Comparison of ENCODE assay signal across 9 cellular contexts in genomic region chr12:108635201-108635996, GRCh38. TPM values are rescaled to one million over a fixed set of nuclear protein-coding genes. Genes with fewer than 3 reads are reported as not detected.
A peak's percentile ranks its signal among the peaks of the same experiment; 100 is the strongest.
DNase-seq lines count a peak whose midpoint lies in the region; ATAC-seq, FAIRE-seq and TF ChIP-seq lines count a peak whose summit lies in the region.
"Had no signal": no experiment of that assay in that cellular context is flagged by ENCODE, and none has a peak within 500 bp of the region (broad histone marks: within the 10 kb centered on the region; RNA-seq: fewer than 3 reads in every experiment).

No MANE protein-coding gene starts in this region.

- H2BK5ac ChIP-seq in H1 (ENCODE audit: low read depth, low read length): peak overlapping the region; percentile 29; the same call in 1 of the 2 replicates

- peak overlapping the region; percentile 92 for H2BK20ac ChIP-seq in H1 (ENCODE audit: low read length)

- TF ChIP-seq POLR2A in Raji (IDR thresholded peaks at IDR 0.05; ENCODE audit: insufficient read depth, low read depth, low read length) (peak; percentile 74), H1 (IDR thresholded peaks at IDR 0.05; ENCODE audit: control extremely low read depth in 1 of 2, low read depth in 2 of 2, low read length in 2 of 2) (no peak)

- H3K18ac ChIP-seq in H1 (ENCODE audit: extremely low read depth, low read length): peak overlapping the region; percentile 93

- CTCF ChIA-PET in H1 (lab: Charles Lee; ENCODE audit: partially characterized antibody): interaction anchor here (0.6 to 10.0 kb wide), 8 partner anchors 12 to 573 kb away, joined by 3 to 90 read pairs (median 3); no protein-coding TSS in a partner anchor

- peak; percentile 79 for DNase-seq in GDM1 (lab: John Stamatoyannopoulos, UW)
- DNase-seq in GM19240 (ENCODE audit: insufficient read length, low spot score): peak; percentile 66
- no peak for DNase-seq in H1 (ENCODE audit: low read depth in 1 of 2, low spot score in 2 of 2)
- DNase-seq in aorta: peak; percentile 42 to 57
- no peak for DNase-seq in NCI-H2196 (lab: John Stamatoyannopoulos, UW; ENCODE audit: unreplicated experiment)
- DNase-seq in iPS-NIHi11 (ENCODE audit: low spot score): no peak

- POLR2A ChIA-PET in H1 (lab: Charles Lee; ENCODE audit: partially characterized antibody): interaction anchor here (0.7 to 1.5 kb wide), 4 partner anchors 9 to 95 kb away, joined by 3 to 4 read pairs (median 4); no protein-coding TSS in a partner anchor

- H4K20me1 ChIP-seq in H1 (replicated peaks in 1 of 2; ENCODE audit: control insufficient read depth in 1 of 2, insufficient read depth in 2 of 2, low read length in 2 of 2): no peaks in the 10 kb centered on the region

- H3K14ac ChIP-seq in H1 (ENCODE audit: insufficient read length): no peak overlapping the region

- no peaks in the 10 kb centered on the region for H3K79me1 ChIP-seq in H1 (ENCODE audit: low read depth, low read length)

- no peak for FAIRE-seq in H1 (lab: Jason Lieb, UNC)

- H3K36me3 ChIP-seq in H1 (ENCODE audit: control insufficient read depth in 2 of 4, insufficient read depth in 4 of 4, low read length in 3 of 4): no peaks in the 10 kb centered on the region
- H3K36me3 ChIP-seq in aorta (ENCODE audit: control insufficient read depth in 1 of 2, insufficient read depth in 2 of 2, low read length in 1 of 2): no peaks in the 10 kb centered on the region

- intact Hi-C loops in aorta (cut with DNase I): no loop called here

- peak overlapping the region; percentile 53 for H3K4ac ChIP-seq in H1 (replicated peaks; ENCODE audit: insufficient read length, low read depth, low read length)

- H2BK12ac ChIP-seq in H1 (ENCODE audit: low read depth, low read length): peak overlapping the region; percentile 92

- H2BK120ac ChIP-seq in H1 (replicated peaks; ENCODE audit: low read depth, low read length): peak overlapping the region; percentile 31

- no peaks in the 10 kb centered on the region for H3K79me2 ChIP-seq in H1 (ENCODE audit: control insufficient read depth in 1 of 2, insufficient read depth in 2 of 2, low read length in 2 of 2)

- no peak overlapping the region for H3K9ac ChIP-seq in H1 (replicated peaks in 1 of 4; ENCODE audit: extremely low read depth in 1 of 4, low read depth in 3 of 4, low read length in 3 of 4)

- WGBS in H1 (ENCODE audit: extremely low coverage in 1 of 2, insufficient coverage in 1 of 2, insufficient read length in 1 of 2, insufficient replicate concordance in 2 of 2, low coverage in 1 of 2, low lambda C conversion rate in 2 of 2, missing lambda C conversion rate in 1 of 2), 2 experiments: 65% methylated on average over 15 of the region's 15 CpGs; no CpG with 5 or more reads in 1 of the 2 experiments
- WGBS in aorta, 2 donors: 41 to 49% methylated on average over 15 of the region's 15 CpGs

- TF ChIP-seq EP300 in H1 (IDR thresholded peaks at IDR 0.05; ENCODE audit: borderline replicate concordance in 1 of 2, low read depth in 2 of 2, low read length in 2 of 2): no peak

- ATAC-seq in HG03097 (IDR thresholded peaks at IDR 0.05; ENCODE audit: low FRiP score, unreplicated experiment): peak; percentile 44
- ATAC-seq in aorta (ENCODE audit: low FRiP score): no peak

- H3K27ac ChIP-seq in H1 (ENCODE audit: low read depth, low read length) (0 out of 2 replicates have a peak overlapping the region, but pooled peaks have one; percentile 44), aorta (ENCODE audit: low read depth in 1 of 2, low read length in 2 of 2) (no peak overlapping the region)
- H3K27ac ChIP-seq: epithelial cell of prostate had no signal

- peak overlapping the region; percentile 43 for H2AFZ ChIP-seq in H1 (ENCODE audit: low read length)

- H3K4me3 ChIP-seq in H1 (ENCODE audit: extremely low read depth in 1 of 4, insufficient read depth in 2 of 4, low read depth in 3 of 4, low read length in 4 of 4) (no peak overlapping the region), aorta (ENCODE audit: low read length in 2 of 2) (no peak overlapping the region)

- TF ChIP-seq RAD21 in H1 (IDR thresholded peaks at IDR 0.05 in 1 of 2, conservative IDR thresholded peaks at IDR 0.05 in 1 of 2; ENCODE audit: low read depth in 2 of 2, low read length in 2 of 2): no peak

- peak overlapping the region; percentile 8 for H4K91ac ChIP-seq in H1 (replicated peaks; ENCODE audit: insufficient read length, low read length)

- TF ChIP-seq CTCF in H1 (IDR thresholded peaks at IDR 0.05; ENCODE audit: control extremely low read depth in 1 of 3, insufficient read depth in 1 of 3, low read depth in 1 of 3, low read length in 3 of 3): no peak

- no peak overlapping the region for H4K5ac ChIP-seq in H1 (ENCODE audit: insufficient read length, low read depth, low read length)

- peak overlapping the region; percentile 29; the same call in 1 of the 2 replicates for H2AK5ac ChIP-seq in H1 (ENCODE audit: low read depth, low read length)

- H3K4me1 ChIP-seq in H1 (replicated peaks in 1 of 4; ENCODE audit: control insufficient read depth in 3 of 4, insufficient read depth in 4 of 4, low read length in 3 of 4): peaks cover 18 to 43% (median 25%) of the 10 kb centered on the region in 4 experiments
- H3K4me1 ChIP-seq in aorta (ENCODE audit: control insufficient read depth in 1 of 2, insufficient read depth in 2 of 2, low read length in 2 of 2): peaks cover 0 to 2% of the 10 kb centered on the region in 2 donors

- H3K9me3 ChIP-seq in H1 (ENCODE audit: insufficient read depth in 2 of 2, low read depth in 1 of 2, low read length in 1 of 2) (no peaks in the 10 kb centered on the region), aorta (ENCODE audit: control insufficient read depth, low read length) (no peaks in the 10 kb centered on the region)

- H3K23me2 ChIP-seq in H1 (ENCODE audit: low read depth, low read length): no peaks in the 10 kb centered on the region

- H4K8ac ChIP-seq in H1 (ENCODE audit: extremely low read depth, insufficient read depth, low read length): no peak overlapping the region

- no peak overlapping the region for H3K56ac ChIP-seq in H1 (replicated peaks; ENCODE audit: insufficient read length, low read depth, low read length)

- H3K27me3 ChIP-seq in H1 (replicated peaks in 1 of 4; ENCODE audit: control insufficient read depth in 3 of 4, extremely low read depth in 1 of 4, insufficient read depth in 3 of 4, low read length in 3 of 4) (no peaks in the 10 kb centered on the region), aorta (ENCODE audit: control insufficient read depth in 1 of 2, insufficient read depth in 2 of 2, low read length in 1 of 2) (no peaks in the 10 kb centered on the region)

- no peak overlapping the region for H3K23ac ChIP-seq in H1 (ENCODE audit: insufficient read length)

- peak overlapping the region; percentile 9 to 17; a peak in 1 of 4 replicates for H3K4me2 ChIP-seq in H1 (ENCODE audit: insufficient read depth in 1 of 2, low read depth in 2 of 2, low read length in 2 of 2)

- peak overlapping the region; percentile 32; the same call in 1 of the 2 replicates for H2BK15ac ChIP-seq in H1 (ENCODE audit: low read length)

TF ChIP-seq in H1, 55 proteins besides CTCF, POLR2A, EP300 and RAD21:
- TF ChIP-seq MAX (IDR thresholded peaks at IDR 0.05) (peak; percentile 41; the same call in 1 of the 2 replicates), ATF2 (IDR thresholded peaks at IDR 0.05; ENCODE audit: low read length) (no peak), CREB1 (IDR thresholded peaks at IDR 0.05) (no peak), TAF1 (IDR thresholded peaks at IDR 0.05; ENCODE audit: low read depth, low read length) (no peak)

RNA-seq across cellular contexts. Expression of gene SELPLG, which starts 1.7 kb away (rescaled TPM):
- 0.13 TPM in 1 of 2 replicates, not detected in the other for total RNA-seq in H1 (2021; fragmentation: NEBNext Ultra II Directional; extraction: Animal tissue kit (Norgen Biotek cat#: 25700))
- 0.18 and 0.19 TPM in 2 replicates for polyA plus RNA-seq in H1 (2011; rRNA removed)
- 0.09 TPM for polyA plus RNA-seq in H1 (2011; cell fraction: cytosol; rRNA removed)
- polyA plus RNA-seq in H1 (2011; cell fraction: nucleus; rRNA removed): 0.09 TPM
- polyA plus RNA-seq in H1 (2012, experiment 1 of 2): 0.09 TPM in 1 of 4 replicates, not detected in the others
- not detected for polyA plus RNA-seq in H1 (2012, experiment 2 of 2)
- polyA plus RNA-seq in H1 (2013, experiment 1 of 2): 0.08 TPM
- 0.06 TPM for polyA plus RNA-seq in H1 (2013, experiment 2 of 2)
- polyA minus RNA-seq in H1 (2011; rRNA and poly(A)+ RNA removed): 0.10 TPM in 1 of 2 replicates, not detected in the other
- not detected for polyA minus RNA-seq in H1 (2011; cell fraction: cytosol; rRNA and poly(A)+ RNA removed)
- not detected for polyA minus RNA-seq in H1 (2011; cell fraction: nucleus; rRNA and poly(A)+ RNA removed)
- total RNA-seq in aorta: 10 to 100 TPM in 1 of 2 donors, 1 to 10 TPM in 1; 8.1 to 13.0 TPM
- polyA plus RNA-seq in aorta: 1 to 10 TPM in 1 of 2 donors, under 1 TPM in 1; 0.87 to 5.4 TPM

RNA-seq across cellular contexts. Expression of gene TMEM119, which starts 37.5 kb away (rescaled TPM):
- total RNA-seq in H1 (2021; fragmentation: NEBNext Ultra II Directional; extraction: Animal tissue kit (Norgen Biotek cat#: 25700)): 0.48 and 0.61 TPM in 2 replicates
- polyA plus RNA-seq in H1 (2011; rRNA removed): 0.35 TPM in 2 replicates
- polyA plus RNA-seq in H1 (2011; cell fraction: cytosol; rRNA removed): 0.41 TPM
- 0.27 TPM for polyA plus RNA-seq in H1 (2011; cell fraction: nucleus; rRNA removed)
- 0.16 to 0.42 TPM (median 0.24 TPM) in 4 replicates for polyA plus RNA-seq in H1 (2012, experiment 1 of 2)
- polyA plus RNA-seq in H1 (2012, experiment 2 of 2): 0.26 TPM
- 0.55 TPM for polyA plus RNA-seq in H1 (2013, experiment 1 of 2)
- 0.68 TPM for polyA plus RNA-seq in H1 (2013, experiment 2 of 2)
- not detected in 2 replicates for polyA minus RNA-seq in H1 (2011; rRNA and poly(A)+ RNA removed)
- polyA minus RNA-seq in H1 (2011; cell fraction: cytosol; rRNA and poly(A)+ RNA removed): not detected
- not detected for polyA minus RNA-seq in H1 (2011; cell fraction: nucleus; rRNA and poly(A)+ RNA removed)
- 10 to 100 TPM; 14.7 to 21.1 TPM for total RNA-seq in aorta
- polyA plus RNA-seq in aorta: 1 to 10 TPM in 1 of 2 donors, under 1 TPM in 1; 0.26 to 1.4 TPM

Comparison
In these comparisons a context has a peak if more than half of its experiments do, and no peak if none do; other contexts are left out.
1. DNase-seq: peak in GDM1 (single experiment), GM19240 (single experiment) and aorta (2 of 2); none in H1 (0 of 2), NCI-H2196 (single experiment) and iPS-NIHi11 (single experiment).